ENCODE assay signal across 25 cellular contexts in the genomic region with DNA sequence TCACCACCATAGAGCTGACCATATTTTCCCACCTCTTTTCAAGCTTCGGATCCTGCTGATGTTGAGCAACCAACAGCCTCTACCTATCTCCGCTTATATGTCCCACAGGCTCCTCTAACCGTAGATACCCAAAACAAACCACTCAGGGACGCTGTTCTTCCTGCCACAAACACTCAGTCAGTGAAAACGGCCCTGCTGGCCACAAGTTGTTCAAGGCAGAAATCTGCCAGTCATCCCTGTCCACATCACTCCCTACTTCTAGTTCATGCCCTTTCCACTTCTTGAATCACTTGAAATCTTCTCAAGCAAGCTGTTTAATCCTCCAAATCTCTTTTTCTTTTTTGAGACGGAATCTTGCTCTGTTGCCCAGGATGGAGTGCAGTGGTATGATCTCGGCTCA. TPM values are rescaled to one million over a fixed set of nuclear protein-coding genes. Genes with fewer than 3 reads are reported as not detected.
"Had no signal": no experiment of that assay in that cellular context is flagged by ENCODE, and none has a peak within 500 bp of the region (broad histone marks: within the 10 kb centered on the region; RNA-seq: fewer than 3 reads in every experiment).

No MANE protein-coding gene starts in this region.

- H3K4me3 Mint-ChIP-seq: activated CD4-positive, alpha-beta T cell treated with anti-CD3 and anti-CD28 coated beads, Interleukin-2, amount 10 ng/mL, durations not matched to agents 24 days and 14 days; activated CD8-positive, alpha-beta T cell treated with anti-CD3 and anti-CD28 coated beads for 36 hours; activated T-cell treated with anti-CD3 and anti-CD28 coated beads, Interleukin-2, amount 50 U/mL, for 4 hours; central memory CD8-positive, alpha-beta T cell; mesothelial cell of epicardium; natural killer cell treated with Interleukin-12 subunit alpha and Interleukin-12 subunit beta and Interleukin-15 and Interleukin-18, amount 100 ng/mL, for 72 hours; type B pancreatic cell; WTC11 had no signal

- H3K9me3 Mint-ChIP-seq: activated CD4-positive, alpha-beta T cell treated with anti-CD3 and anti-CD28 coated beads, Interleukin-2, amount 10 ng/mL, durations not matched to agents 24 days and 14 days; activated CD8-positive, alpha-beta T cell treated with anti-CD3 and anti-CD28 coated beads for 36 hours; activated T-cell treated with anti-CD3 and anti-CD28 coated beads, Interleukin-2, amount 50 U/mL, for 4 hours; central memory CD8-positive, alpha-beta T cell; natural killer cell treated with Interleukin-12 subunit alpha and Interleukin-12 subunit beta and Interleukin-15 and Interleukin-18, amount 100 ng/mL, for 72 hours; type B pancreatic cell; WTC11 had no signal

- H3K4me1 Mint-ChIP-seq: mesothelial cell of epicardium, WTC11 had no signal

- H3K4me3 ChIP-seq: colonic mucosa, lower lobe of right lung, psoas muscle, testis had no signal

- H3K4me1 ChIP-seq: colonic mucosa, lower lobe of right lung, psoas muscle, testis had no signal

- FAIRE-seq: small intestine had no signal

- H3K27me3 ChIP-seq: colonic mucosa, testis had no signal

- ATAC-seq: activated CD8-positive, alpha-beta T cell treated with anti-CD3 and anti-CD28 coated beads for 36 hours; activated T-cell treated with anti-CD3 and anti-CD28 coated beads, Interleukin-2, amount 50 U/mL, for 4 hours; lower lobe of right lung; psoas muscle; right cardiac atrium; WTC11 had no signal

- H3K9me3 ChIP-seq: colonic mucosa, lower lobe of right lung, psoas muscle, testis had no signal

- H3K27ac ChIP-seq: colonic mucosa, lower lobe of right lung, psoas muscle, testis had no signal

- DNase-seq: activated CD4-positive, alpha-beta T cell treated with anti-CD3 and anti-CD28 coated beads, Interleukin-2, amount 10 ng/mL, durations not matched to agents 24 days and 14 days; activated CD8-positive, alpha-beta T cell treated with anti-CD3 and anti-CD28 coated beads for 36 hours; activated naive CD4-positive, alpha-beta T cell treated with anti-CD3 and anti-CD28 coated beads, Interleukin-2, amount 50 U/mL, for 16 hours; activated T-cell treated with anti-CD3 and anti-CD28 coated beads, Interleukin-2, amount 50 U/mL, for 4 hours; aorta; colonic mucosa; erythroblast; foreskin melanocyte; glutamatergic neuron; hypothalamus; islet precursor cell; lower lobe of right lung; psoas muscle; right cardiac atrium; small intestine; stimulated activated CD4-positive, alpha-beta T cell treated with anti-CD3 and anti-CD28 coated beads, Interleukin-15, amount 100 ng/mL, for 24 hours; stimulated activated CD4-positive, alpha-beta T cell treated with anti-CD3 and anti-CD28 coated beads, Interleukin-2, amount 100 ng/mL, for 48 hours; testis had no signal

- H3K27me3 Mint-ChIP-seq: activated CD4-positive, alpha-beta T cell treated with anti-CD3 and anti-CD28 coated beads, Interleukin-2, amount 10 ng/mL, durations not matched to agents 24 days and 14 days; activated CD8-positive, alpha-beta T cell treated with anti-CD3 and anti-CD28 coated beads for 36 hours; central memory CD8-positive, alpha-beta T cell; natural killer cell treated with Interleukin-12 subunit alpha and Interleukin-12 subunit beta and Interleukin-15 and Interleukin-18, amount 100 ng/mL, for 72 hours; type B pancreatic cell had no signal

- H3K27ac Mint-ChIP-seq: activated CD4-positive, alpha-beta T cell treated with anti-CD3 and anti-CD28 coated beads, Interleukin-2, amount 10 ng/mL, durations not matched to agents 24 days and 14 days; activated CD8-positive, alpha-beta T cell treated with anti-CD3 and anti-CD28 coated beads for 36 hours; mesothelial cell of epicardium; natural killer cell treated with Interleukin-12 subunit alpha and Interleukin-12 subunit beta and Interleukin-15 and Interleukin-18, amount 100 ng/mL, for 72 hours; type B pancreatic cell; WTC11 had no signal

RNA-seq across cellular contexts. Expression of a gene that starts 14.7 kb away (rescaled TPM):
- total RNA-seq: activated CD4-positive, alpha-beta T cell treated with anti-CD3 and anti-CD28 coated beads, Interleukin-2, amount 10 ng/mL, durations not matched to agents 24 days and 14 days; mesothelial cell of epicardium; osteocyte; T-helper 1 cell treated with Interleukin-12 subunit alpha and Interleukin-12 subunit beta and Interleukin-4 antibody, amounts not matched to agents 30 ng/mL and 1 ng/mL, for 36 hours had no signal
